5 cellular contexts compared by ENCODE assay signal in genomic region chr11:64323984-64324383, GRCh38. TPM values are rescaled to one million over a fixed set of nuclear protein-coding genes. Genes with fewer than 3 reads are reported as not detected.
"Had no signal": no experiment of that assay in that cellular context is flagged by ENCODE, and none has a peak within 500 bp of the region (broad histone marks: within the 10 kb centered on the region; RNA-seq: fewer than 3 reads in every experiment).

No MANE protein-coding gene starts in this region.

RNA-seq across cellular contexts. Expression of gene CATSPERZ, which starts 23.8 kb away (rescaled TPM):
- total RNA-seq: activated B cell treated with CpG ODN at 0.5 μM for 24 hours; activated CD8-positive, alpha-beta T cell treated with anti-CD3 and anti-CD28 coated beads, Interleukin-2, amount 10 ng/mL, durations not matched to agents 7 days and 5 days; activated naive CD8-positive, alpha-beta T cell treated with anti-CD3 and anti-CD28 coated beads for 36 hours; aorta; lower leg skin had no signal
- polyA plus RNA-seq: aorta had no signal
